Comparison of ENCODE assay signal across 6 cellular contexts in the genomic region with DNA sequence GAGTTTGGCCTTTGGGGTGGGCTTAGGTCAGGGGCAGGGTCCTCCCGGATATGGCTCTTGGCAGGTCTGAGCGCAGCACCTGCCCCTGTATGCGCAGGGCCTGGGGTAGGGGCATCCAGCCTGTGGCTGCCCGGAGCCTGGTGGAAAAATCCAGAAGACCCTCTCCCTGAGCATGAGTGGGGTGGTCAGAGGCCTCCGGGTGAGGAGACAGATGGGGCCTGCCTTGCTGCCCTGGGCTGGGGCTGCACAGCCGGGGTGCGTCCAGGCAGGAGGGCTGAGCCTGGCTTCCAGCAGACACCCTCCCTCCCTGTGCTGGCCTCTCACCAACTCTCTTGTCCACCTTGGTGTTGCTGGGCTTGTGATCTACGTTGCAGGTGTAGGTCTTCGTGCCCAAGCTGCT.
A peak's percentile ranks its signal among the peaks of the same experiment; 100 is the strongest.
DNase-seq lines count a peak whose midpoint lies in the region; ATAC-seq, FAIRE-seq and TF ChIP-seq lines count a peak whose summit lies in the region.
"Not testable (repeated sequence)": the region's sequence is repeated elsewhere in the genome, so short reads cannot be mapped to it uniquely, and the experiment has no call there.

No MANE protein-coding gene starts in this region.

- H3K9ac ChIP-seq in astrocyte (ENCODE audit: low read length) = not testable (repeated sequence)

- H3K4me1 Mint-ChIP-seq in astrocyte (ENCODE audit: low read depth, unreplicated experiment); stimulated activated effector memory CD8-positive, alpha-beta T cell treated with anti-CD3 and anti-CD28 coated beads, Interleukin-12 subunit alpha, Interleukin-12 subunit beta, amount 100 ng/mL, for 72 hours: not testable (repeated sequence)

- ATAC-seq in RWPE2 (ENCODE audit: low read depth); stimulated activated effector memory CD8-positive, alpha-beta T cell treated with anti-CD3 and anti-CD28 coated beads, Interleukin-12 subunit alpha, Interleukin-12 subunit beta, amount 100 ng/mL, for 72 hours; upper lobe of left lung (ENCODE audit: low FRiP score in 2 of 2): not testable (repeated sequence)

- not testable (repeated sequence) for H3K27ac ChIP-seq in RWPE2 (ENCODE audit: poor library complexity, severe bottlenecking); astrocyte (ENCODE audit: low read depth, low read length); upper lobe of left lung

- H3K36me3 ChIP-seq in RWPE2 (ENCODE audit: low read depth); astrocyte (ENCODE audit: insufficient read depth, low read length); upper lobe of left lung: not testable (repeated sequence)

- not testable (repeated sequence) for FAIRE-seq in astrocyte (lab: Jason Lieb, UNC)

- H3K4me3 Mint-ChIP-seq in astrocyte (ENCODE audit: unreplicated experiment); stimulated activated effector memory CD8-positive, alpha-beta T cell treated with anti-CD3 and anti-CD28 coated beads, Interleukin-12 subunit alpha, Interleukin-12 subunit beta, amount 100 ng/mL, for 72 hours: not testable (repeated sequence)

- not testable (repeated sequence) for H2AFZ ChIP-seq in astrocyte (ENCODE audit: low read depth, low read length)

- not testable (repeated sequence) for H3K4me1 ChIP-seq in RWPE2 (ENCODE audit: insufficient read depth, poor library complexity, severe bottlenecking); astrocyte (ENCODE audit: insufficient read depth, low read length); upper lobe of left lung

- not testable (repeated sequence) for H3K36me3 Mint-ChIP-seq in astrocyte (ENCODE audit: low read depth, unreplicated experiment); stimulated activated effector memory CD8-positive, alpha-beta T cell treated with anti-CD3 and anti-CD28 coated beads, Interleukin-12 subunit alpha, Interleukin-12 subunit beta, amount 100 ng/mL, for 72 hours

- H3K9me3 Mint-ChIP-seq in astrocyte (ENCODE audit: unreplicated experiment) = peaks cover 12% of the 10 kb centered on the region
- not testable (repeated sequence) for H3K9me3 Mint-ChIP-seq in stimulated activated effector memory CD8-positive, alpha-beta T cell treated with anti-CD3 and anti-CD28 coated beads, Interleukin-12 subunit alpha, Interleukin-12 subunit beta, amount 100 ng/mL, for 72 hours

- not testable (repeated sequence) for TF ChIP-seq CTCF in RWPE2 (IDR thresholded peaks at IDR 0.05; ENCODE audit: poor library complexity, severe bottlenecking); astrocyte (IDR thresholded peaks at IDR 0.05; ENCODE audit: insufficient read depth, low read depth, low read length); upper lobe of left lung (IDR thresholded peaks at IDR 0.05)

- H3K4me3 ChIP-seq in RWPE2 (ENCODE audit: severe bottlenecking); astrocyte (ENCODE audit: insufficient read depth, low read depth, low read length); upper lobe of left lung: not testable (repeated sequence)

- not testable (repeated sequence) for TF ChIP-seq POLR2A in upper lobe of left lung (IDR thresholded peaks at IDR 0.05)

- H3K9me3 ChIP-seq in RWPE2 (ENCODE audit: severe bottlenecking); astrocyte (ENCODE audit: insufficient read depth, low read depth, low read length); upper lobe of left lung: not testable (repeated sequence)

- H3K27me3 Mint-ChIP-seq in astrocyte (ENCODE audit: low read depth, unreplicated experiment) = not testable (repeated sequence)

- peak overlapping the region; percentile 34 for H3K27ac Mint-ChIP-seq in astrocyte (ENCODE audit: unreplicated experiment)
- peak overlapping the region; percentile 58 for H3K27ac Mint-ChIP-seq in stimulated activated effector memory CD8-positive, alpha-beta T cell treated with anti-CD3 and anti-CD28 coated beads, Interleukin-12 subunit alpha, Interleukin-12 subunit beta, amount 100 ng/mL, for 72 hours

- H3K79me2 ChIP-seq in astrocyte (ENCODE audit: insufficient read depth, low read length) = not testable (repeated sequence)

- H3K27me3 ChIP-seq in RWPE2 (ENCODE audit: insufficient read depth, poor library complexity, severe bottlenecking); astrocyte (ENCODE audit: insufficient read depth, low read length); upper lobe of left lung: not testable (repeated sequence)

- not testable (repeated sequence) for H4K20me1 ChIP-seq in astrocyte (ENCODE audit: insufficient read depth, low read length)

- H3K4me2 ChIP-seq in astrocyte (ENCODE audit: low read length) = not testable (repeated sequence)

- 76 to 80% methylated on average over 7 to 9 of the region's 9 CpGs for WGBS in upper lobe of left lung, 2 donors

- DNase-seq in RWPE2 (ENCODE audit: low spot score) = peak; percentile 62
- DNase-seq in astrocyte (ENCODE audit: low read depth); stimulated activated effector memory CD8-positive, alpha-beta T cell treated with anti-CD3 and anti-CD28 coated beads, Interleukin-12 subunit alpha, Interleukin-12 subunit beta, amount 100 ng/mL, for 72 hours (ENCODE audit: low spot score in 2 of 2): not testable (repeated sequence)
- peak; percentile 35 for DNase-seq in islet precursor cell
- DNase-seq in mesenteric fat pad (ENCODE audit: low spot score) = peak; percentile 88
- DNase-seq in upper lobe of left lung = peak; percentile 12 to 66

- not testable (repeated sequence) for TF ChIP-seq EP300 in upper lobe of left lung (IDR thresholded peaks at IDR 0.05)
